ENCODE assay signal across 1 cellular context in genomic region chr12:116737774-116738657, GRCh38.
TF ChIP-seq lines count a peak whose summit lies in the region.

Gene RNFT2, plus strand, starts transcription at chr12:116738315. Its CDS starts 2,183 bp downstream, at chr12:116740498.
Gene SPRING1, minus strand, starts transcription at chr12:116738069. Its CDS starts 169 bp downstream, at chr12:116737900.

TF ChIP-seq in HepG2, 621 proteins besides CTCF, POLR2A, EP300 and RAD21 (continued from another document and continues in another):
- TF ChIP-seq, protein P1, sequence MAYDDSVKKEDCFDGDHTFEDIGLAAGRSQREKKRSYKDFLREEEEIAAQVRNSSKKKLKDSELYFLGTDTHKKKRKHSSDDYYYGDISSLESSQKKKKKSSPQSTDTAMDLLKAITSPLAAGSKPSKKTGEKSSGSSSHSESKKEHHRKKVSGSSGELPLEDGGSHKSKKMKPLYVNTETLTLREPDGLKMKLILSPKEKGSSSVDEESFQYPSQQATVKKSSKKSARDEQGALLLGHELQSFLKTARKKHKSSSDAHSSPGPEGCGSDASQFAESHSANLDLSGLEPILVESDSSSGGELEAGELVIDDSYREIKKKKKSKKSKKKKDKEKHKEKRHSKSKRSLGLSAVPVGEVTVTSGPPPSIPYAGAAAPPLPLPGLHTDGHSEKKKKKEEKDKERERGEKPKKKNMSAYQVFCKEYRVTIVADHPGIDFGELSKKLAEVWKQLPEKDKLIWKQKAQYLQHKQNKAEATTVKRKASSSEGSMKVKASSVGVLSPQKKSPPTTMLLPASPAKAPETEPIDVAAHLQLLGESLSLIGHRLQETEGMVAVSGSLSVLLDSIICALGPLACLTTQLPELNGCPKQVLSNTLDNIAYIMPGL (CRISPR knock-in tag; IDR thresholded peaks at IDR 0.05; ENCODE audit: borderline replicate concordance in 1 of 2, low read depth in 1 of 2): peak; percentile 56 to 57; a peak in 3 of 4 replicates
- TF ChIP-seq NONO (IDR thresholded peaks at IDR 0.05) (no peak), NONO (CRISPR knock-in tag; conservative IDR thresholded peaks at IDR 0.05) (0 out of 2 replicates have a peak, but pooled peaks have one; percentile 49), ZMYM3 (CRISPR knock-in tag; IDR thresholded peaks at IDR 0.05) (peak; percentile 54; the same call in 1 of the 2 replicates), HNRNPUL1 (IDR thresholded peaks at IDR 0.05; ENCODE audit: low read depth, low read length) (0 out of 2 replicates have a peak, but pooled peaks have one; percentile 30), ZNF10 (CRISPR knock-in tag; IDR thresholded peaks at IDR 0.05; ENCODE audit: borderline replicate concordance, low read depth) (no peak), STAT5B (CRISPR knock-in tag; IDR thresholded peaks at IDR 0.05) (no peak), ZNF788 (CRISPR knock-in tag; IDR thresholded peaks at IDR 0.05; ENCODE audit: borderline replicate concordance) (peak; percentile 82; the same call in 1 of the 2 replicates), ETV5 (CRISPR knock-in tag; IDR thresholded peaks at IDR 0.05; ENCODE audit: borderline replicate concordance) (peak; percentile 79; the same call in 1 of the 2 replicates), MEF2D (CRISPR knock-in tag; IDR thresholded peaks at IDR 0.05) (no peak), HMG20B (CRISPR knock-in tag; conservative IDR thresholded peaks at IDR 0.05) (peak; percentile 71), KLF6 (CRISPR knock-in tag; IDR thresholded peaks at IDR 0.05) (0 out of 2 replicates have a peak, but pooled peaks have one; percentile 28), HOMEZ (CRISPR knock-in tag; IDR thresholded peaks at IDR 0.05; ENCODE audit: low read depth) (peak; percentile 97), RFX5 (IDR thresholded peaks at IDR 0.05; ENCODE audit: low read depth, low read length) (peak; percentile 63), ZNF563 (CRISPR knock-in tag; IDR thresholded peaks at IDR 0.05) (0 out of 2 replicates have a peak, but pooled peaks have one; percentile 36), TBX2 (CRISPR knock-in tag; IDR thresholded peaks at IDR 0.05; ENCODE audit: borderline replicate concordance) (peak; percentile 81; the same call in 1 of the 2 replicates), ZNF782 (CRISPR knock-in tag; IDR thresholded peaks at IDR 0.05; ENCODE audit: borderline replicate concordance) (peak; percentile 78; the same call in 1 of the 2 replicates), ZSCAN5A (CRISPR knock-in tag; IDR thresholded peaks at IDR 0.05; ENCODE audit: borderline replicate concordance) (no peak), ZNF230 (CRISPR knock-in tag; IDR thresholded peaks at IDR 0.05) (peak; percentile 46; the same call in 1 of the 2 replicates), SP2 (CRISPR knock-in tag; IDR thresholded peaks at IDR 0.05) (peak; percentile 95), SOX13 (IDR thresholded peaks at IDR 0.05) (no peak), SOX13 (CRISPR knock-in tag; conservative IDR thresholded peaks at IDR 0.05 in 1 of 2, IDR thresholded peaks at IDR 0.05 in 1 of 2) (peak in 1 of 2 experiments; percentile 48; a peak in 1 of 4 replicates), GTF3A (CRISPR knock-in tag; conservative IDR thresholded peaks at IDR 0.05) (peak; percentile 77; the same call in 1 of the 2 replicates), MAF1 (CRISPR knock-in tag; IDR thresholded peaks at IDR 0.05; ENCODE audit: borderline replicate concordance) (peak; percentile 58; the same call in 1 of the 2 replicates), KAT7 (CRISPR knock-in tag; IDR thresholded peaks at IDR 0.05; ENCODE audit: borderline replicate concordance) (no peak; the same call in 1 of the 2 replicates), NFKB2 (CRISPR knock-in tag; IDR thresholded peaks at IDR 0.05; ENCODE audit: borderline replicate concordance) (peak; percentile 83; the same call in 1 of the 2 replicates), RNF2 (conservative IDR thresholded peaks at IDR 0.05; ENCODE audit: low read depth) (0 out of 2 replicates have a peak, but pooled peaks have one; percentile 27), AKNA (CRISPR knock-in tag; IDR thresholded peaks at IDR 0.05; ENCODE audit: borderline replicate concordance) (no peak), ZNF543 (CRISPR knock-in tag; IDR thresholded peaks at IDR 0.05) (0 out of 2 replicates have a peak, but pooled peaks have one; percentile 26), ZNF343 (CRISPR knock-in tag; IDR thresholded peaks at IDR 0.05) (0 out of 2 replicates have a peak, but pooled peaks have one; percentile 70)
- TF ChIP-seq, protein P2, sequence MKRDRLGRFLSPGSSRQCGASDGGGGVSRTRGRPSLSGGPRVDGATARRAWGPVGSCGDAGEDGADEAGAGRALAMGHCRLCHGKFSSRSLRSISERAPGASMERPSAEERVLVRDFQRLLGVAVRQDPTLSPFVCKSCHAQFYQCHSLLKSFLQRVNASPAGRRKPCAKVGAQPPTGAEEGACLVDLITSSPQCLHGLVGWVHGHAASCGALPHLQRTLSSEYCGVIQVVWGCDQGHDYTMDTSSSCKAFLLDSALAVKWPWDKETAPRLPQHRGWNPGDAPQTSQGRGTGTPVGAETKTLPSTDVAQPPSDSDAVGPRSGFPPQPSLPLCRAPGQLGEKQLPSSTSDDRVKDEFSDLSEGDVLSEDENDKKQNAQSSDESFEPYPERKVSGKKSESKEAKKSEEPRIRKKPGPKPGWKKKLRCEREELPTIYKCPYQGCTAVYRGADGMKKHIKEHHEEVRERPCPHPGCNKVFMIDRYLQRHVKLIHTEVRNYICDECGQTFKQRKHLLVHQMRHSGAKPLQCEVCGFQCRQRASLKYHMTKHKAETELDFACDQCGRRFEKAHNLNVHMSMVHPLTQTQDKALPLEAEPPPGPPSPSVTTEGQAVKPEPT (CRISPR knock-in tag; IDR thresholded peaks at IDR 0.05; ENCODE audit: low read depth): peak; percentile 73; the same call in 1 of the 2 replicates
- TF ChIP-seq, protein P3, sequence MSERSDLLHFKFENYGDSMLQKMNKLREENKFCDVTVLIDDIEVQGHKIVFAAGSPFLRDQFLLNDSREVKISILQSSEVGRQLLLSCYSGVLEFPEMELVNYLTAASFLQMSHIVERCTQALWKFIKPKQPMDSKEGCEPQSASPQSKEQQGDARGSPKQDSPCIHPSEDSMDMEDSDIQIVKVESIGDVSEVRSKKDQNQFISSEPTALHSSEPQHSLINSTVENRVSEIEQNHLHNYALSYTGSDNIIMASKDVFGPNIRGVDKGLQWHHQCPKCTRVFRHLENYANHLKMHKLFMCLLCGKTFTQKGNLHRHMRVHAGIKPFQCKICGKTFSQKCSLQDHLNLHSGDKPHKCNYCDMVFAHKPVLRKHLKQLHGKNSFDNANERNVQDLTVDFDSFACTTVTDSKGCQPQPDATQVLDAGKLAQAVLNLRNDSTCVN (CRISPR knock-in tag; IDR thresholded peaks at IDR 0.05; ENCODE audit: borderline replicate concordance): peak; percentile 17; the same call in 1 of the 2 replicates
- TF ChIP-seq, protein P4, sequence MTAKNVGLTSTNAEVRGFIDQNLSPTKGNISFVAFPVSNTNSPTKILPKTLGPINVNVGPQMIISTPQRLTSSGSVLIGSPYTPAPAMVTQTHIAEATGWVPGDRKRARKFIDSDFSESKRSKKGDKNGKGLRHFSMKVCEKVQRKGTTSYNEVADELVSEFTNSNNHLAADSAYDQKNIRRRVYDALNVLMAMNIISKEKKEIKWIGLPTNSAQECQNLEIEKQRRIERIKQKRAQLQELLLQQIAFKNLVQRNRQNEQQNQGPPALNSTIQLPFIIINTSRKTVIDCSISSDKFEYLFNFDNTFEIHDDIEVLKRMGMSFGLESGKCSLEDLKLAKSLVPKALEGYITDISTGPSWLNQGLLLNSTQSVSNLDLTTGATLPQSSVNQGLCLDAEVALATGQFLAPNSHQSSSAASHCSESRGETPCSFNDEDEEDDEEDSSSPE (CRISPR knock-in tag; IDR thresholded peaks at IDR 0.05): peak; percentile 75; the same call in 1 of the 2 replicates
- TF ChIP-seq, protein P5, sequence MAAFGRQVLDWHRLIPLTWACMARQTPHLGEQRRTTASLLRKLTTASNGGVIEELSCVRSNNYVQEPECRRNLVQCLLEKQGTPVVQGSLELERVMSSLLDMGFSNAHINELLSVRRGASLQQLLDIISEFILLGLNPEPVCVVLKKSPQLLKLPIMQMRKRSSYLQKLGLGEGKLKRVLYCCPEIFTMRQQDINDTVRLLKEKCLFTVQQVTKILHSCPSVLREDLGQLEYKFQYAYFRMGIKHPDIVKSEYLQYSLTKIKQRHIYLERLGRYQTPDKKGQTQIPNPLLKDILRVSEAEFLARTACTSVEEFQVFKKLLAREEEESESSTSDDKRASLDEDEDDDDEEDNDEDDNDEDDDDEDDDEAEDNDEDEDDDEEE (CRISPR knock-in tag; IDR thresholded peaks at IDR 0.05): no peak
- TF ChIP-seq, protein P6, sequence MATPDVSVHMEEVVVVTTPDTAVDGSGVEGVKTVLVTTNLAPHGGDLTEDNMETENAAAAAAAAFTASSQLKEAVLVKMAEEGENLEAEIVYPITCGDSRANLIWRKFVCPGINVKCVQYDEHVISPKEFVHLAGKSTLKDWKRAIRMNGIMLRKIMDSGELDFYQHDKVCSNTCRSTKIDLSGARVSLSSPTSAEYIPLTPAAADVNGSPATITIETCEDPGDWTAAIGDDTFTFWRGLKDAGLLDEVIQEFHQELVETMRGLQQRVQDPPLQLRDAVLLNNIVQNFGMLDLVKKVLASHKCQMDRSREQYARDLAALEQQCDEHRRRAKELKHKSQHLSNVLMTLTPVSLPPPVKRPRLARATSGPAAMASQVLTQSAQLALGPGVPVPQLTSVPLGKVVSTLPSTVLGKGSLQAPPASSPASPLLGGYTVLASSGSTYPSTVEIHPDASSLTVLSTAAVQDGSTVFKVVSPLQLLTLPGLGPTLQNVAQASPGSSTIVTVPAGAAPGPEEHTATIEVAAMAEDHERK (CRISPR knock-in tag; IDR thresholded peaks at IDR 0.05; ENCODE audit: low read depth): peak; percentile 56
- TF ChIP-seq, protein P7, sequence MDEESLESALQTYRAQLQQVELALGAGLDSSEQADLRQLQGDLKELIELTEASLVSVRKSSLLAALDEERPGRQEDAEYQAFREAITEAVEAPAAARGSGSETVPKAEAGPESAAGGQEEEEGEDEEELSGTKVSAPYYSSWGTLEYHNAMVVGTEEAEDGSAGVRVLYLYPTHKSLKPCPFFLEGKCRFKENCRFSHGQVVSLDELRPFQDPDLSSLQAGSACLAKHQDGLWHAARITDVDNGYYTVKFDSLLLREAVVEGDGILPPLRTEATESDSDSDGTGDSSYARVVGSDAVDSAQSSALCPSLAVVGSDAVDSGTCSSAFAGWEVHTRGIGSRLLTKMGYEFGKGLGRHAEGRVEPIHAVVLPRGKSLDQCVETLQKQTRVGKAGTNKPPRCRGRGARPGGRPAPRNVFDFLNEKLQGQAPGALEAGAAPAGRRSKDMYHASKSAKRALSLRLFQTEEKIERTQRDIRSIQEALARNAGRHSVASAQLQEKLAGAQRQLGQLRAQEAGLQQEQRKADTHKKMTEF (CRISPR knock-in tag; IDR thresholded peaks at IDR 0.05): peak; percentile 71; the same call in 1 of the 2 replicates
